9 cellular contexts compared by ENCODE assay signal in genomic region chr2:231545105-231545902, GRCh38. TPM values are rescaled to one million over a fixed set of nuclear protein-coding genes. Genes with fewer than 3 reads are reported as not detected.
DNase-seq lines count a peak whose midpoint lies in the region; ATAC-seq lines count a peak whose summit lies in the region.
"Had no signal": no experiment of that assay in that cellular context is flagged by ENCODE, and none has a peak within 500 bp of the region (broad histone marks: within the 10 kb centered on the region; RNA-seq: fewer than 3 reads in every experiment).

No MANE protein-coding gene starts in this region.

- no peak overlapping the region for H2BK5ac ChIP-seq in trophoblast cell (ENCODE audit: low read depth, low read length, poor library complexity)

- peak; percentile 98 for ATAC-seq in HG03342 (IDR thresholded peaks at IDR 0.05; ENCODE audit: unreplicated experiment)
- ATAC-seq in esophagus mucosa = peak; percentile 66

- no peak overlapping the region for H3K18ac ChIP-seq in trophoblast cell (ENCODE audit: low read length)

- no peak overlapping the region for H4K8ac ChIP-seq in trophoblast cell (ENCODE audit: low read depth, low read length)

- H3K27me3 ChIP-seq in trophoblast cell (ENCODE audit: insufficient read depth, low read length) (no peaks in the 10 kb centered on the region), HAP-1 (ENCODE audit: low read depth) (no peaks in the 10 kb centered on the region)

- no peak overlapping the region for H2BK12ac ChIP-seq in trophoblast cell (ENCODE audit: low read length)

- H3K4me2 ChIP-seq in trophoblast cell (ENCODE audit: low read length) = no peak overlapping the region

- H3K9me3 ChIP-seq in trophoblast cell (ENCODE audit: insufficient read depth, low read depth, low read length) (peaks cover 5% of the 10 kb centered on the region), HAP-1 (no peaks in the 10 kb centered on the region; the same call in 1 of the 2 replicates)

- H3K14ac ChIP-seq in trophoblast cell (ENCODE audit: low read length) = no peak overlapping the region

- H3K27ac ChIP-seq in trophoblast cell (ENCODE audit: low read depth, low read length) = no peak overlapping the region

- no peak overlapping the region for H3K23ac ChIP-seq in trophoblast cell (ENCODE audit: low read length)

- no peak overlapping the region for H2AK5ac ChIP-seq in trophoblast cell (ENCODE audit: low read length)

- no peak overlapping the region for H3K4ac ChIP-seq in trophoblast cell (ENCODE audit: low read depth, low read length)

- no peaks in the 10 kb centered on the region for H3K79me1 ChIP-seq in trophoblast cell (ENCODE audit: low read length)

- peak; percentile 96 for DNase-seq in AML-193 (lab: John Stamatoyannopoulos, UW)
- peak; percentile 78 for DNase-seq in GM19238 (ENCODE audit: insufficient read length, low spot score)
- DNase-seq in T-helper 2 cell = peak in 3 of 5 experiments; percentile 28 to 96 (median 44)
- DNase-seq in trophoblast cell = peak; percentile 27 to 36
- no peak for DNase-seq in HAP-1 (ENCODE audit: low spot score in 2 of 2)
- DNase-seq in AG08396 (ENCODE audit: low spot score) = no peak

- no peak overlapping the region for H4K91ac ChIP-seq in trophoblast cell (ENCODE audit: low read depth, low read length)

- H3K4me3 ChIP-seq in trophoblast cell (ENCODE audit: low read depth, low read length) = no peak overlapping the region
- no peak overlapping the region for H3K4me3 ChIP-seq in HAP-1

- no peaks in the 10 kb centered on the region for H3K79me2 ChIP-seq in trophoblast cell (ENCODE audit: control insufficient read depth, insufficient read depth, low read length, poor library complexity)

- no peak overlapping the region for H2AFZ ChIP-seq in trophoblast cell (ENCODE audit: insufficient read depth, low read length, poor library complexity)

- H3K4me1 ChIP-seq in trophoblast cell (ENCODE audit: control insufficient read depth in 1 of 2, insufficient read depth in 2 of 2, low read length in 2 of 2) (peaks cover 0 to 4% of the 10 kb centered on the region in 2 experiments), HAP-1 (no peaks in the 10 kb centered on the region)

- H2BK120ac ChIP-seq in trophoblast cell (ENCODE audit: insufficient read depth, low read length, poor library complexity) = no peak overlapping the region

- in situ Hi-C loops in HAP-1 (cut with MboI; ENCODE audit: low sequenced_read_pairs) = no loop called here

- no peak overlapping the region for H4K12ac ChIP-seq in trophoblast cell (ENCODE audit: low read depth, low read length)

- 100% methylated on average over 3 of the region's 14 CpGs for WGBS in trophoblast cell (ENCODE audit: extremely low coverage, insufficient coverage, insufficient read length)

- peak overlapping the region; percentile 49 for H3K9ac ChIP-seq in trophoblast cell (ENCODE audit: low read length)

- H3K36me3 ChIP-seq in trophoblast cell (ENCODE audit: control insufficient read depth in 1 of 2, insufficient read depth in 2 of 2, low read length in 2 of 2) (no peaks in the 10 kb centered on the region), HAP-1 (replicated peaks) (no peaks in the 10 kb centered on the region; the same call in 1 of the 2 replicates)

RNA-seq across cellular contexts. Expression of gene NMUR1, which starts 15.1 kb away (rescaled TPM):
- total RNA-seq in esophagus mucosa = 0.08 TPM
- 0.03 TPM in 1 of 2 replicates, not detected in the other for polyA plus RNA-seq in trophoblast cell (2013)
- total RNA-seq: epithelial cell of proximal tubule had no signal

RNA-seq across cellular contexts. Expression of gene TEX44, which starts 47.4 kb away (rescaled TPM):
- total RNA-seq in esophagus mucosa = not detected
- polyA plus RNA-seq in trophoblast cell (2013) = not detected in 2 replicates
- total RNA-seq: epithelial cell of proximal tubule had no signal

Comparison
In these comparisons a context has a peak if more than half of its experiments do, and no peak if none do; other contexts are left out.
1. DNase-seq: peak in AML-193 (2 of 2), GM19238 (single experiment), T-helper 2 cell (3 of 5) and trophoblast cell (2 of 2); none in HAP-1 (0 of 2) and AG08396 (single experiment).